ENCODE assay signal across 9 cellular contexts in the genomic region with DNA sequence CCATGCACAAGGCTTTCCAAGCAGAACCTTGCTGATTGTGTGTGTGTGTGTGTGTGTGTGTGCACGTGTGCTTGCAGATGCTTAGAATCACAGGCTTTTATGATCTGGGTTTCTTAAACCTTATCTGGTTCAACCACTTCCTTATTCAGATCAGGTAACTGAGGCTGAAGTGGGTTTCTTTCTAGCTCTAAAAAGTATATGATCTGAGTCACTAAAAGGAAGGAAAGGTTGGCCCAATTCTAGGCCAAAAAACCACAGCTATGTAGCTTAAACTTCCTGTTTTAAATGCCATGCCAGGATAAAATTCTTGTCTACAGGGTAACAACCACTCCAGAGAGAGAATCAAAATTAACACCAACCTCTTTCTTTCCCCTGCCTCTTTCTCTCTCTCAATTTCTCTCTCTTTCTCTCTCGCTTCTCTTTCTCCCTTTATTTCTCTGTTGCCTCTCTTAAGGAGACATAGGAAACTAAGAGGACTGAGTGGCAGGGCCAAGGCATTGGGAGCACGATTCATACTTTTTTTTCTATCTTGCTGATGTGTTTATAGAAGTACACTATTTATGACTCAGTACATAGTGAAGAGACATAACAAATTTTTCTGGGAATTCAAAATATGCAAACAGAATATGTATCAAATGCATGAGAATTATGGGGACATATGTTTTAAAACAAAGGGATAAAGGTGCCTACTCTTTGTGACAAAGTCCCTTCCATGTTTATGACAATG.
A peak's percentile ranks its signal among the peaks of the same experiment; 100 is the strongest.
DNase-seq lines count a peak whose midpoint lies in the region; ATAC-seq and TF ChIP-seq lines count a peak whose summit lies in the region.
"Had no signal": no experiment of that assay in that cellular context is flagged by ENCODE, and none has a peak within 500 bp of the region (broad histone marks: within the 10 kb centered on the region; RNA-seq: fewer than 3 reads in every experiment).

No MANE protein-coding gene starts in this region.

- no peak overlapping the region for H2BK15ac ChIP-seq in H9 (ENCODE audit: low read depth, low read length)

- H3K27ac ChIP-seq in spleen (peak overlapping the region in 4 of 8 donors; percentile 13 to 47 (median 34)), H9 (ENCODE audit: insufficient read length, low read depth, low read length) (no peak overlapping the region)

- H3K4me3 Mint-ChIP-seq in activated naive CD4-positive, alpha-beta T cell treated with anti-CD3 and anti-CD28 coated beads for 36 hours, result no peak overlapping the region
- peak overlapping the region in 1 of 2 donors; percentile 32 for H3K4me3 Mint-ChIP-seq in effector memory CD8-positive, alpha-beta T cell
- H3K4me3 Mint-ChIP-seq in H9, result no peak overlapping the region

- H3K9me3 ChIP-seq in spleen, result no peaks in the 10 kb centered on the region
- H3K9me3 ChIP-seq in H9 (ENCODE audit: control insufficient read depth, low read depth, low read length), result no peaks in the 10 kb centered on the region

- H2BK120ac ChIP-seq in H9 (ENCODE audit: low read depth, low read length, poor library complexity, severe bottlenecking), result no peak overlapping the region

- no peak overlapping the region for H4K5ac ChIP-seq in H9 (ENCODE audit: insufficient read length, low read depth, low read length)

- H3K36me3 ChIP-seq in spleen, result no peaks in the 10 kb centered on the region

- WGBS in spleen, 5 donors, result 18 to 33% (median 22%) methylated on average over 3 of the region's 3 CpGs
- WGBS in H9 (ENCODE audit: extremely low coverage, insufficient read length, low lambda C conversion rate), result no CpG with 5 or more reads among the region's 3 CpGs

- TF ChIP-seq CTCF in spleen (IDR thresholded peaks at IDR 0.05 in 8 of 11, conservative IDR thresholded peaks at IDR 0.05 in 3 of 11), result no peak
- TF ChIP-seq CTCF in H9 (conservative IDR thresholded peaks at IDR 0.05), result no peak

- CTCF ChIA-PET in activated naive CD4-positive, alpha-beta T cell treated with anti-CD3 and anti-CD28 coated beads for 36 hours (lab: Charles Lee), result interaction anchor here (0.6 to 0.7 kb wide), 2 partner anchors 746 to 1038 kb away, joined by 3 read pairs; no protein-coding TSS in a partner anchor

- H3K4me1 Mint-ChIP-seq in activated naive CD4-positive, alpha-beta T cell treated with anti-CD3 and anti-CD28 coated beads for 36 hours (ENCODE audit: low read depth), result peaks cover 22% of the 10 kb centered on the region
- H3K4me1 Mint-ChIP-seq in effector memory CD8-positive, alpha-beta T cell (ENCODE audit: low read depth in 2 of 2), result peaks cover 31 to 36% of the 10 kb centered on the region in 2 donors
- H3K4me1 Mint-ChIP-seq in H9, result no peaks in the 10 kb centered on the region

- no peaks in the 10 kb centered on the region for H4K20me1 ChIP-seq in H9 (ENCODE audit: control insufficient read depth, insufficient read depth, insufficient read length)

- TF ChIP-seq POLR2A in spleen (IDR thresholded peaks at IDR 0.05), result no peak

- no peak overlapping the region for H3K9ac ChIP-seq in H9 (ENCODE audit: extremely low read depth, insufficient read length, low read length)

- H3K4me3 ChIP-seq in spleen, result no peak overlapping the region

- peak; percentile 31 for DNase-seq in activated naive CD4-positive, alpha-beta T cell treated with anti-CD3 and anti-CD28 coated beads for 36 hours
- DNase-seq in activated naive CD4-positive, alpha-beta T cell (lab: John Stamatoyannopoulos, UW), result no peak
- peak; percentile 10 to 20 (median 14) for DNase-seq in effector memory CD8-positive, alpha-beta T cell
- DNase-seq in stromal cell of bone marrow (ENCODE audit: low read depth) (peak; percentile 25), spleen (no peak), H9 (no peak)
- DNase-seq: stimulated activated CD4-positive, alpha-beta T cell treated with anti-CD3 and anti-CD28 coated beads, Interleukin-4, amount 100 ng/mL, for 1 hour had no signal

- no peak overlapping the region for H3K4me2 ChIP-seq in H9 (ENCODE audit: insufficient read depth, insufficient read length, low read length)

- H3K79me1 ChIP-seq in H9 (ENCODE audit: insufficient read depth, low read depth, low read length, poor library complexity, severe bottlenecking), result no peaks in the 10 kb centered on the region

- no peak overlapping the region for H2AFZ ChIP-seq in H9 (ENCODE audit: low read length)

- no peaks in the 10 kb centered on the region for H3K9me3 Mint-ChIP-seq in activated naive CD4-positive, alpha-beta T cell treated with anti-CD3 and anti-CD28 coated beads for 36 hours
- no peaks in the 10 kb centered on the region for H3K9me3 Mint-ChIP-seq in effector memory CD8-positive, alpha-beta T cell
- peaks cover 27 to 28% of the 10 kb centered on the region in 2 experiments for H3K9me3 Mint-ChIP-seq in H9

- no peaks in the 10 kb centered on the region for H3K23me2 ChIP-seq in H9 (ENCODE audit: insufficient read length, low read depth, low read length, poor library complexity, severe bottlenecking)

- H3T11ph ChIP-seq in H9 (ENCODE audit: low read length), result no peak overlapping the region

- H3K18ac ChIP-seq in H9 (ENCODE audit: insufficient read length, low read depth, low read length), result no peak overlapping the region

- H2BK20ac ChIP-seq in H9 (ENCODE audit: low read depth, low read length, poor library complexity, severe bottlenecking), result no peak overlapping the region

- H3K4me1 ChIP-seq in spleen (peaks cover 19 to 57% (median 42%) of the 10 kb centered on the region in 6 donors), H9 (ENCODE audit: insufficient read depth, low read length) (no peaks in the 10 kb centered on the region)

- H2AK5ac ChIP-seq in H9 (ENCODE audit: insufficient read length, low read length), result no peak overlapping the region

- no peak overlapping the region for H2BK5ac ChIP-seq in H9 (ENCODE audit: insufficient read length, low read length)

- no peak overlapping the region for H3K14ac ChIP-seq in H9 (ENCODE audit: insufficient read depth, low read length)

- ATAC-seq in SK-N-SH treated with all-trans-retinoic acid at 6 μM for 48 hours (peak; percentile 93), GM21576 (IDR thresholded peaks at IDR 0.05; ENCODE audit: unreplicated experiment) (no peak)
- peak; percentile 86 for ATAC-seq in effector memory CD8-positive, alpha-beta T cell (replicated peaks)

- H3K27ac Mint-ChIP-seq in activated naive CD4-positive, alpha-beta T cell treated with anti-CD3 and anti-CD28 coated beads for 36 hours, result no peak overlapping the region
- H3K27ac Mint-ChIP-seq in effector memory CD8-positive, alpha-beta T cell, result no peak overlapping the region
- no peak overlapping the region for H3K27ac Mint-ChIP-seq in H9

- H3K4ac ChIP-seq in H9 (ENCODE audit: low read depth, low read length), result no peak overlapping the region

- H4K8ac ChIP-seq in H9 (replicated peaks; ENCODE audit: insufficient read length, low read depth, low read length), result no peak overlapping the region

- H3K23ac ChIP-seq in H9 (ENCODE audit: insufficient read length, low read depth, low read length), result no peak overlapping the region

- H3K56ac ChIP-seq in H9 (ENCODE audit: insufficient read length, low read depth, low read length), result no peak overlapping the region

- H3K79me2 ChIP-seq in H9 (ENCODE audit: insufficient read depth, low read length), result no peaks in the 10 kb centered on the region

- H3K36me3 Mint-ChIP-seq in activated naive CD4-positive, alpha-beta T cell treated with anti-CD3 and anti-CD28 coated beads for 36 hours (ENCODE audit: low read depth), result no peaks in the 10 kb centered on the region
- H3K36me3 Mint-ChIP-seq in effector memory CD8-positive, alpha-beta T cell (ENCODE audit: insufficient read depth), result peaks cover 4% of the 10 kb centered on the region
- peaks cover 0 to 30% (median 4%) of the 10 kb centered on the region in 3 experiments; a peak in 5 of 7 replicates for H3K36me3 Mint-ChIP-seq in H9 (ENCODE audit: insufficient read depth in 1 of 3, low read depth in 3 of 3)

- no peaks in the 10 kb centered on the region for H3K27me3 Mint-ChIP-seq in activated naive CD4-positive, alpha-beta T cell treated with anti-CD3 and anti-CD28 coated beads for 36 hours (ENCODE audit: low read depth)
- no peaks in the 10 kb centered on the region for H3K27me3 Mint-ChIP-seq in effector memory CD8-positive, alpha-beta T cell
- H3K27me3 Mint-ChIP-seq in H9 (ENCODE audit: low read depth), result no peaks in the 10 kb centered on the region

- no peak overlapping the region for H2BK12ac ChIP-seq in H9 (ENCODE audit: insufficient read length, low read depth, low read length)

- intact Hi-C loops in activated naive CD4-positive, alpha-beta T cell treated with anti-CD3 and anti-CD28 coated beads for 36 hours (cut with micrococcal nuclease), result loop anchor here (1.0 to 10.0 kb wide), 4 partner anchors 75 to 1028 kb away; no protein-coding TSS in a partner anchor
- intact Hi-C loops in spleen (cut with DNase I; ENCODE audit: low total_unique reads), result no loop called here

- no peaks in the 10 kb centered on the region for H3K27me3 ChIP-seq in spleen (replicated peaks in 1 of 7)
- no peaks in the 10 kb centered on the region for H3K27me3 ChIP-seq in H9 (ENCODE audit: insufficient read depth, low read length)

- H4K91ac ChIP-seq in H9 (ENCODE audit: insufficient read length, low read depth, low read length), result no peak overlapping the region

TF ChIP-seq in SK-N-SH treated with all-trans-retinoic acid at 6 μM for 48 hours, 23 proteins besides CTCF, POLR2A, EP300 and RAD21 (continues in another document):
- TF ChIP-seq PPARA (CRISPR knock-in tag; IDR thresholded peaks at IDR 0.05; ENCODE audit: borderline replicate concordance), result no peak
- TF ChIP-seq, protein P1, sequence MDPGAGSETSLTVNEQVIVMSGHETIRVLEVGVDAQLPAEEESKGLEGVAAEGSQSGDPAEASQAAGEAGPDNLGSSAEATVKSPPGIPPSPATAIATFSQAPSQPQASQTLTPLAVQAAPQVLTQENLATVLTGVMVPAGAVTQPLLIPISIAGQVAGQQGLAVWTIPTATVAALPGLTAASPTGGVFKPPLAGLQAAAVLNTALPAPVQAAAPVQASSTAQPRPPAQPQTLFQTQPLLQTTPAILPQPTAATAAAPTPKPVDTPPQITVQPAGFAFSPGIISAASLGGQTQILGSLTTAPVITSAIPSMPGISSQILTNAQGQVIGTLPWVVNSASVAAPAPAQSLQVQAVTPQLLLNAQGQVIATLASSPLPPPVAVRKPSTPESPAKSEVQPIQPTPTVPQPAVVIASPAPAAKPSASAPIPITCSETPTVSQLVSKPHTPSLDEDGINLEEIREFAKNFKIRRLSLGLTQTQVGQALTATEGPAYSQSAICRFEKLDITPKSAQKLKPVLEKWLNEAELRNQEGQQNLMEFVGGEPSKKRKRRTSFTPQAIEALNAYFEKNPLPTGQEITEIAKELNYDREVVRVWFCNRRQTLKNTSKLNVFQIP (CRISPR knock-in tag; IDR thresholded peaks at IDR 0.05; ENCODE audit: borderline replicate concordance, low read depth), result no peak
- no peak for TF ChIP-seq ZNF565 (CRISPR knock-in tag; conservative IDR thresholded peaks at IDR 0.05; ENCODE audit: low read depth)

Comparison
In these comparisons a context has a peak if more than half of its experiments do, and no peak if none do; other contexts are left out.
1. DNase-seq: peak in activated naive CD4-positive, alpha-beta T cell treated with anti-CD3 and anti-CD28 coated beads for 36 hours (single experiment), effector memory CD8-positive, alpha-beta T cell (3 of 3) and stromal cell of bone marrow (single experiment); none in activated naive CD4-positive, alpha-beta T cell (0 of 4), spleen (single experiment) and H9 (single experiment).